9 cellular contexts compared by ENCODE assay signal in genomic region chr20:17613328-17614175, GRCh38. TPM values are rescaled to one million over a fixed set of nuclear protein-coding genes. Genes with fewer than 3 reads are reported as not detected.
DNase-seq lines count a peak whose midpoint lies in the region; ATAC-seq, FAIRE-seq and TF ChIP-seq lines count a peak whose summit lies in the region.
"Had no signal": no experiment of that assay in that cellular context is flagged by ENCODE, and none has a peak within 500 bp of the region (broad histone marks: within the 10 kb centered on the region; RNA-seq: fewer than 3 reads in every experiment).

No MANE protein-coding gene starts in this region.

- no peak for FAIRE-seq in RCC 7860 (lab: Jason Lieb, UNC)

- TF ChIP-seq CTCF in cardiac muscle cell (IDR thresholded peaks at IDR 0.05; ENCODE audit: low read depth, low read length) (no peak), coronary artery (IDR thresholded peaks at IDR 0.05) (no peak)

- peaks cover 8% of the 10 kb centered on the region for H3K4me1 ChIP-seq in cardiac muscle cell (ENCODE audit: low read depth)
- peaks cover 5 to 76% of the 10 kb centered on the region in 2 donors for H3K4me1 ChIP-seq in muscle layer of duodenum (ENCODE audit: control insufficient read depth in 1 of 2, insufficient read depth in 2 of 2, low read length in 2 of 2)

- DNase-seq in cardiac muscle cell (ENCODE audit: low read depth in 1 of 2, low spot score in 1 of 2), result no peak
- no peak for DNase-seq in left ventricle myocardium superior
- DNase-seq in coronary artery (ENCODE audit: low spot score), result peak; percentile 85
- no peak for DNase-seq in central memory CD4-positive, alpha-beta T cell
- no peak for DNase-seq in RCC 7860 (ENCODE audit: low spot score)
- no peak for DNase-seq in NCI-H2029 treated with DMSO at 0.1 percent for 48 hours (lab: John Stamatoyannopoulos, UW)

- no peak overlapping the region for H3K4me3 ChIP-seq in cardiac muscle cell
- peak overlapping the region; percentile 3 for H3K4me3 ChIP-seq in coronary artery
- H3K4me3 ChIP-seq in muscle layer of duodenum (ENCODE audit: low read depth in 1 of 2, low read length in 2 of 2), result peak overlapping the region in 1 of 2 donors; percentile 29

- H3K27me3 ChIP-seq in cardiac muscle cell, result no peaks in the 10 kb centered on the region
- H3K27me3 ChIP-seq in muscle layer of duodenum (ENCODE audit: low read depth, low read length), result no peaks in the 10 kb centered on the region

- H3K9me3 ChIP-seq in cardiac muscle cell (ENCODE audit: low read depth) (no peaks in the 10 kb centered on the region), muscle layer of duodenum (ENCODE audit: control insufficient read depth in 1 of 2, low read length in 2 of 2) (no peaks in the 10 kb centered on the region)

- no peak for ATAC-seq in left ventricle myocardium superior
- ATAC-seq in HG03520 (IDR thresholded peaks at IDR 0.05; ENCODE audit: unreplicated experiment), result no peak

- peaks cover 19% of the 10 kb centered on the region for H3K36me3 ChIP-seq in cardiac muscle cell
- peaks cover 22 to 32% of the 10 kb centered on the region in 2 donors for H3K36me3 ChIP-seq in muscle layer of duodenum (ENCODE audit: control insufficient read depth in 1 of 2, insufficient read depth in 2 of 2, low read length in 2 of 2)

- intact Hi-C loops in left ventricle myocardium superior (cut with micrococcal nuclease), result loop anchor here (5.0 kb wide), 1 partner anchor 76 kb away; no protein-coding TSS in a partner anchor

- H3K27ac ChIP-seq in cardiac muscle cell (peak overlapping the region; percentile 71), coronary artery (peak overlapping the region; percentile 74 to 93), muscle layer of duodenum (ENCODE audit: low read length) (peak overlapping the region; percentile 45)
- H3K27ac ChIP-seq: parathyroid adenoma had no signal

RNA-seq across cellular contexts. Expression of gene DSTN, which starts 43.7 kb away (rescaled TPM):
- 231 and 335 TPM in 2 replicates for total RNA-seq in cardiac muscle cell
- 629 and 743 TPM in 2 replicates for polyA plus RNA-seq in cardiac muscle cell
- total RNA-seq in left ventricle myocardium superior, result 836 TPM
